Comparison of ENCODE assay signal across 9 cellular contexts in genomic region chr10:121974019-121974534, GRCh38. TPM values are rescaled to one million over a fixed set of nuclear protein-coding genes. Genes with fewer than 3 reads are reported as not detected.
DNase-seq lines count a peak whose midpoint lies in the region; ATAC-seq and TF ChIP-seq lines count a peak whose summit lies in the region.
"Had no signal": no experiment of that assay in that cellular context is flagged by ENCODE, and none has a peak within 500 bp of the region (broad histone marks: within the 10 kb centered on the region; RNA-seq: fewer than 3 reads in every experiment).

No MANE protein-coding gene starts in this region.

- TF ChIP-seq CTCF in suprapubic skin (IDR thresholded peaks at IDR 0.05), result no peak
- no peak for TF ChIP-seq CTCF in GM13977 (IDR thresholded peaks at IDR 0.05; ENCODE audit: extremely low read depth, insufficient read depth, missing control alignments)

- POLR2A ChIA-PET in activated CD4-positive, alpha-beta memory T cell treated with anti-CD3 and anti-CD28 coated beads, Interleukin-2, amount 10 ng/mL, durations not matched to agents 7 days and 5 days (lab: Charles Lee), result interaction anchor here (0.8 to 4.3 kb wide), 3 partner anchors 8 to 46 kb away, joined by 3 to 26 read pairs (median 3); partner anchors contain the start of gene ATE1

- no peak for TF ChIP-seq POLR2A in suprapubic skin (IDR thresholded peaks at IDR 0.05)

- peaks cover 24% of the 10 kb centered on the region for H3K4me1 Mint-ChIP-seq in activated CD4-positive, alpha-beta memory T cell treated with anti-CD3 and anti-CD28 coated beads, Interleukin-2, amount 10 ng/mL, durations not matched to agents 7 days and 5 days

- peaks cover 16% of the 10 kb centered on the region for H3K9me3 Mint-ChIP-seq in activated CD4-positive, alpha-beta memory T cell treated with anti-CD3 and anti-CD28 coated beads, Interleukin-2, amount 10 ng/mL, durations not matched to agents 7 days and 5 days

- H3K9me3 ChIP-seq in iPS-18c (ENCODE audit: control insufficient read depth, insufficient read depth, low read length) (peaks cover 5% of the 10 kb centered on the region), suprapubic skin (no peaks in the 10 kb centered on the region)

- TF ChIP-seq EP300 in suprapubic skin (IDR thresholded peaks at IDR 0.05), result no peak

- peak; percentile 33 for ATAC-seq in HG02885 (IDR thresholded peaks at IDR 0.05; ENCODE audit: poor library complexity, unreplicated experiment)

- peaks cover 23% of the 10 kb centered on the region for H3K4me1 ChIP-seq in suprapubic skin

- H3K27ac Mint-ChIP-seq in activated CD4-positive, alpha-beta memory T cell treated with anti-CD3 and anti-CD28 coated beads, Interleukin-2, amount 10 ng/mL, durations not matched to agents 7 days and 5 days, result peak overlapping the region; percentile 26

- H3K4me3 ChIP-seq in GM08714 (ENCODE audit: low read length) (peak overlapping the region; percentile 70), iPS-18c (ENCODE audit: insufficient read depth, low read depth, low read length) (peak overlapping the region; percentile 92), suprapubic skin (peak overlapping the region; percentile 84)

- DNase-seq in activated CD4-positive, alpha-beta memory T cell treated with anti-CD3 and anti-CD28 coated beads, Interleukin-2, amount 10 ng/mL, durations not matched to agents 7 days and 5 days, result no peak
- DNase-seq in suprapubic skin (ENCODE audit: low spot score in 2 of 2) (no peak), NCI-H1694 treated with DMSO at 0.1 percent for 48 hours (lab: John Stamatoyannopoulos, UW) (no peak), GM13977 (ENCODE audit: low spot score) (no peak)
- no peak for DNase-seq in NK-92 treated with Interleukin-12 subunit alpha and Interleukin-12 subunit beta, amount 100 ng/mL, for 24 hours (lab: John Stamatoyannopoulos, UW)

- peak overlapping the region; percentile 77 for H3K4me3 Mint-ChIP-seq in activated CD4-positive, alpha-beta memory T cell treated with anti-CD3 and anti-CD28 coated beads, Interleukin-2, amount 10 ng/mL, durations not matched to agents 7 days and 5 days

- WGBS in suprapubic skin, result 12% methylated on average over 13 of the region's 21 CpGs

- in situ Hi-C loops in GM13977 (cut with MboI; ENCODE audit: low pct_unique_long_range_greater_than_20kb, low sequenced_read_pairs, unreplicated experiment), result no loop called here

- CTCF ChIA-PET in activated CD4-positive, alpha-beta memory T cell treated with anti-CD3 and anti-CD28 coated beads, Interleukin-2, amount 10 ng/mL, durations not matched to agents 7 days and 5 days (lab: Charles Lee), result interaction anchor here (0.8 to 1.3 kb wide), 4 partner anchors 9 to 73 kb away, joined by 3 to 5 read pairs (median 3); partner anchors contain the start of gene ATE1

- peaks cover 21% of the 10 kb centered on the region for H3K36me3 ChIP-seq in suprapubic skin

- peaks cover 24% of the 10 kb centered on the region for H3K36me3 Mint-ChIP-seq in activated CD4-positive, alpha-beta memory T cell treated with anti-CD3 and anti-CD28 coated beads, Interleukin-2, amount 10 ng/mL, durations not matched to agents 7 days and 5 days (ENCODE audit: low read depth)

- no peaks in the 10 kb centered on the region for H3K27me3 ChIP-seq in suprapubic skin

- H3K27ac ChIP-seq in suprapubic skin, result peak overlapping the region; percentile 97

- no peaks in the 10 kb centered on the region for H3K27me3 Mint-ChIP-seq in activated CD4-positive, alpha-beta memory T cell treated with anti-CD3 and anti-CD28 coated beads, Interleukin-2, amount 10 ng/mL, durations not matched to agents 7 days and 5 days

RNA-seq across cellular contexts. Expression of gene NSMCE4A, which starts 0.9 kb away (rescaled TPM):
- 10 to 100 TPM; 54.0 to 54.7 TPM for total RNA-seq in activated CD4-positive, alpha-beta memory T cell treated with anti-CD3 and anti-CD28 coated beads, Interleukin-2, amount 10 ng/mL, durations not matched to agents 7 days and 5 days
- total RNA-seq in suprapubic skin, result 100 to 1,000 TPM in 1 of 4 donors, 10 to 100 TPM in 3; 52.7 to 168 (median 66.4) TPM

RNA-seq across cellular contexts. Expression of gene TACC2, which starts 14.9 kb away (rescaled TPM):
- not detected for total RNA-seq in activated CD4-positive, alpha-beta memory T cell treated with anti-CD3 and anti-CD28 coated beads, Interleukin-2, amount 10 ng/mL, durations not matched to agents 7 days and 5 days
- 100 to 1,000 TPM; 206 to 606 (median 261) TPM for total RNA-seq in suprapubic skin
- total RNA-seq: T-helper 2 cell treated with Interferon-gamma antibody and Interleukin-4, amounts not matched to agents 100 ng/mL and 5 ng/mL, for 36 hours had no signal

RNA-seq across cellular contexts. Expression of gene ATE1, which starts 46.2 kb away (rescaled TPM):
- total RNA-seq in activated CD4-positive, alpha-beta memory T cell treated with anti-CD3 and anti-CD28 coated beads, Interleukin-2, amount 10 ng/mL, durations not matched to agents 7 days and 5 days, result 10 to 100 TPM; 22.1 to 22.9 TPM
- 10 to 100 TPM; 20.3 to 23.2 (median 21.7) TPM for total RNA-seq in suprapubic skin

Comparison
In these comparisons a context has a peak if more than half of its experiments do, and no peak if none do; other contexts are left out.
1. RNA of gene TACC2, which starts 14.9 kb away (total RNA-seq): 206 to 606 TPM in suprapubic skin; not detected in activated CD4-positive, alpha-beta memory T cell treated with anti-CD3 and anti-CD28 coated beads, Interleukin-2, amount 10 ng/mL, durations not matched to agents 7 days and 5 days; every median in the first group is over 100 times any median in the second.
2. Peak in every context shown above with its lines, with median percentiles within 50 percentile points of each other: H3K4me3 ChIP-seq.